In genomic region chr10:129131439-129132122, GRCh38 we compare ENCODE assay signal across 18 cellular contexts.
DNase-seq lines count a peak whose midpoint lies in the region; ATAC-seq, FAIRE-seq and TF ChIP-seq lines count a peak whose summit lies in the region.
"Had no signal": no experiment of that assay in that cellular context is flagged by ENCODE, and none has a peak within 500 bp of the region (broad histone marks: within the 10 kb centered on the region; RNA-seq: fewer than 3 reads in every experiment).

No MANE protein-coding gene starts in this region.

- H3K4me3 ChIP-seq in pancreas (no peak overlapping the region), WERI-Rb-1 (ENCODE audit: low read depth, low read length) (no peak overlapping the region)

- no peak overlapping the region for H3K27ac ChIP-seq in pancreas
- H3K27ac ChIP-seq in WERI-Rb-1, result no peak overlapping the region
- H3K27ac ChIP-seq: 22Rv1 had no signal

- intact Hi-C loops in left cardiac atrium (cut with DNase I) (no loop called here), pancreas (cut with DNase I) (no loop called here)

- TF ChIP-seq CTCF in pancreas (IDR thresholded peaks at IDR 0.05), result no peak
- TF ChIP-seq CTCF in type B pancreatic cell (conservative IDR thresholded peaks at IDR 0.05), result no peak
- TF ChIP-seq CTCF in WERI-Rb-1 (IDR thresholded peaks at IDR 0.05; ENCODE audit: low read depth, low read length), result no peak

- 55 to 65% methylated on average over 12 of the region's 12 CpGs for WGBS in pancreas, 2 donors

- no peaks in the 10 kb centered on the region for H3K9me3 Mint-ChIP-seq in activated CD8-positive, alpha-beta memory T cell treated with anti-CD3 and anti-CD28 coated beads, Interleukin-2, amount 10 ng/mL, durations not matched to agents 7 days and 5 days (ENCODE audit: low read depth)
- H3K9me3 Mint-ChIP-seq in type B pancreatic cell, result no peaks in the 10 kb centered on the region
- H3K9me3 Mint-ChIP-seq: CD8-positive, alpha-beta T cell; H9 had no signal

- H3K36me3 ChIP-seq in pancreas (no peaks in the 10 kb centered on the region), WERI-Rb-1 (no peaks in the 10 kb centered on the region)

- no peaks in the 10 kb centered on the region for H3K4me1 Mint-ChIP-seq in activated CD8-positive, alpha-beta memory T cell treated with anti-CD3 and anti-CD28 coated beads, Interleukin-2, amount 10 ng/mL, durations not matched to agents 7 days and 5 days
- peaks cover 16% of the 10 kb centered on the region for H3K4me1 Mint-ChIP-seq in type B pancreatic cell (ENCODE audit: unreplicated experiment)

- CTCF ChIA-PET in activated CD8-positive, alpha-beta memory T cell treated with anti-CD3 and anti-CD28 coated beads, Interleukin-2, amount 10 ng/mL, durations not matched to agents 7 days and 5 days (lab: Charles Lee), result no interaction called here

- H3K4me1 ChIP-seq in pancreas, result no peaks in the 10 kb centered on the region

- H3K27ac Mint-ChIP-seq in activated CD8-positive, alpha-beta memory T cell treated with anti-CD3 and anti-CD28 coated beads, Interleukin-2, amount 10 ng/mL, durations not matched to agents 7 days and 5 days, result no peak overlapping the region
- H3K27ac Mint-ChIP-seq in type B pancreatic cell, result no peak overlapping the region
- H3K27ac Mint-ChIP-seq: CD8-positive, alpha-beta T cell had no signal

- ATAC-seq in activated CD8-positive, alpha-beta memory T cell treated with anti-CD3 and anti-CD28 coated beads, Interleukin-2, amount 10 ng/mL, durations not matched to agents 7 days and 5 days, result no peak
- ATAC-seq in left cardiac atrium (peak; percentile 16 to 79), pancreas (peak in 3 of 4 donors; percentile 27 to 47 (median 44))
- ATAC-seq: CD8-positive, alpha-beta T cell had no signal

- H3K9me3 ChIP-seq in pancreas (no peaks in the 10 kb centered on the region), WERI-Rb-1 (ENCODE audit: severe bottlenecking) (no peaks in the 10 kb centered on the region)

- no peaks in the 10 kb centered on the region for H3K36me3 Mint-ChIP-seq in activated CD8-positive, alpha-beta memory T cell treated with anti-CD3 and anti-CD28 coated beads, Interleukin-2, amount 10 ng/mL, durations not matched to agents 7 days and 5 days
- no peaks in the 10 kb centered on the region for H3K36me3 Mint-ChIP-seq in type B pancreatic cell
- H3K36me3 Mint-ChIP-seq: CD8-positive, alpha-beta T cell had no signal

- no peak overlapping the region for H3K4me3 Mint-ChIP-seq in activated CD8-positive, alpha-beta memory T cell treated with anti-CD3 and anti-CD28 coated beads, Interleukin-2, amount 10 ng/mL, durations not matched to agents 7 days and 5 days
- no peak overlapping the region for H3K4me3 Mint-ChIP-seq in type B pancreatic cell
- H3K4me3 Mint-ChIP-seq: CD8-positive, alpha-beta T cell; H9 had no signal

- H3K27me3 Mint-ChIP-seq in activated CD8-positive, alpha-beta memory T cell treated with anti-CD3 and anti-CD28 coated beads, Interleukin-2, amount 10 ng/mL, durations not matched to agents 7 days and 5 days, result peaks cover 9% of the 10 kb centered on the region
- H3K27me3 Mint-ChIP-seq in type B pancreatic cell, result peaks cover 33% of the 10 kb centered on the region

- peak; percentile 15 for DNase-seq in activated CD8-positive, alpha-beta memory T cell treated with anti-CD3 and anti-CD28 coated beads, Interleukin-2, amount 10 ng/mL, durations not matched to agents 7 days and 5 days
- no peak for DNase-seq in activated CD8-positive, alpha-beta memory T cell treated with anti-CD3 and anti-CD28 coated beads, Interleukin-2, amount 50 U/mL, for 4 hours
- DNase-seq in left cardiac atrium (no peak), pancreas (no peak), type B pancreatic cell (ENCODE audit: extremely low spot score, unreplicated experiment) (peak; percentile 16), GM03348 (ENCODE audit: low spot score) (no peak), WERI-Rb-1 (no peak), D341Med (ENCODE audit: low spot score) (no peak)
- DNase-seq: CD8-positive, alpha-beta T cell; DMS79; H9; NCI-H1417; NCI-H187 treated with DMSO at 0.1 percent for 48 hours; NCI-H2171 treated with DMSO at 0.1 percent for 48 hours; NCI-H446 treated with DMSO at 0.1 percent for 48 hours; NK-92 treated with Interleukin-12 subunit alpha and Interleukin-12 subunit beta, amount 100 ng/mL, for 24 hours had no signal

- peaks cover 0 to 14% (median 0%) of the 10 kb centered on the region in 4 donors for H3K27me3 ChIP-seq in pancreas
- H3K27me3 ChIP-seq in WERI-Rb-1 (ENCODE audit: insufficient read depth, low read depth, severe bottlenecking), result no peaks in the 10 kb centered on the region

- FAIRE-seq in pancreas (lab: Jason Lieb, UNC), result no peak
- FAIRE-seq: D721Med had no signal

Comparison
In these comparisons a context has a peak if more than half of its experiments do, and no peak if none do; other contexts are left out.
1. DNase-seq: peak in activated CD8-positive, alpha-beta memory T cell treated with anti-CD3 and anti-CD28 coated beads, Interleukin-2, amount 10 ng/mL, durations not matched to agents 7 days and 5 days (single experiment) and type B pancreatic cell (single experiment); none in activated CD8-positive, alpha-beta memory T cell treated with anti-CD3 and anti-CD28 coated beads, Interleukin-2, amount 50 U/mL, for 4 hours (single experiment), left cardiac atrium (single experiment), pancreas (0 of 6), GM03348 (single experiment), WERI-Rb-1 (single experiment) and D341Med (single experiment).